ENCODE assay signal across 9 cellular contexts in the genomic region with DNA sequence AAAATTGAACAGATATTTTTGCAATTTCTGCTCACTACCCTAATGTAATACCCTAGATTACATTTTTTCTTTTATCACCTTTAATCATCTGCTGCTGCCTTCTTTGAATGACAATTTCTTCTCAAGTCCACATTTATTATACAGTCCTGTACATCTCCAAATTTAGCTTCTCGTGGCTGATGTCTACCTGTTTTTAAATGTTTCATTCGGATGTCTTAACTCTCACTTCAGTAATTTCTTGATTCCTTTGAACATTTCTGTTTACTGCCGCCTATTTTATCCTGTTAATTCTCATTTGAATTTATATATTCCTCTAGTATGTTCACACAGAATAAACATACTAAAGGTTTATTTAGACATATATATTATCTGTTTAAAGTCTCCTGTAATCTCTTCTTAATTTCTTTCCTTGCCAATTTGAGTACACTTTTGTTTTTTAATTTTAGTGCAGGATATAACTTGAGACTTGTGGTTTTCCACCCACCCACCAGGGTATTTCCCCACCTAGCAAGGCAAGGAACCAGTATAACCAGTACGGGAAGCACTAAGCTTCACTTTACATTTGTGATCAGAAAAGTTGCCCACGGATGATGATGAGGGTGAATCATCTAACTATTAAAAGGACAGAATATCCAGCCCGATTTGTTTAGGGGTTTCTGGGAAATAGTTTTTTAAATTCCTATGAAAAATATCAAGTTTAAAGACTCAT. TPM values are rescaled to one million over a fixed set of nuclear protein-coding genes. Genes with fewer than 3 reads are reported as not detected.
DNase-seq lines count a peak whose midpoint lies in the region; ATAC-seq and TF ChIP-seq lines count a peak whose summit lies in the region.
"Had no signal": no experiment of that assay in that cellular context is flagged by ENCODE, and none has a peak within 500 bp of the region (broad histone marks: within the 10 kb centered on the region; RNA-seq: fewer than 3 reads in every experiment).

No MANE protein-coding gene starts in this region.

- POLR2A ChIA-PET in PC-3 (lab: Charles Lee; ENCODE audit: unreplicated experiment): no interaction called here

- H3K36me3 ChIP-seq in PC-3 (ENCODE audit: low read depth, low read length): no peaks in the 10 kb centered on the region
- no peaks in the 10 kb centered on the region for H3K36me3 ChIP-seq in HAP-1 (replicated peaks)

- no peaks in the 10 kb centered on the region for H3K9me3 ChIP-seq in PC-3 (ENCODE audit: low read length)
- H3K9me3 ChIP-seq in HAP-1: no peaks in the 10 kb centered on the region

- H3K4me1 ChIP-seq in PC-3 (ENCODE audit: insufficient read depth, low read length) (peaks cover 9% of the 10 kb centered on the region), foreskin keratinocyte (peaks cover 10% of the 10 kb centered on the region), HAP-1 (no peaks in the 10 kb centered on the region)

- H3K27ac ChIP-seq in PC-3 (ENCODE audit: low read length): no peak overlapping the region
- no peak overlapping the region for H3K27ac ChIP-seq in foreskin keratinocyte

- intact Hi-C loops in PC-3 (cut with micrococcal nuclease): no loop called here

- BruUV-seq in PC-3 (replicated peaks; lab: Mats Ljungman, UMichigan): no TSS peak

- H3K4me3 ChIP-seq in PC-3 (ENCODE audit: low read length): no peak overlapping the region
- H3K4me3 ChIP-seq in HAP-1: no peak overlapping the region

- no peaks in the 10 kb centered on the region for H3F3A ChIP-seq in PC-3 (ENCODE audit: low read length, unreplicated experiment)

- no peaks in the 10 kb centered on the region for H3K27me3 ChIP-seq in PC-3 (ENCODE audit: low read length)
- H3K27me3 ChIP-seq in foreskin keratinocyte: no peaks in the 10 kb centered on the region
- H3K27me3 ChIP-seq in HAP-1 (ENCODE audit: low read depth): peaks cover 3% of the 10 kb centered on the region; the same call in 1 of the 2 replicates

- H4K20me1 ChIP-seq in PC-3 (ENCODE audit: low read length): no peaks in the 10 kb centered on the region

- H3K79me2 ChIP-seq in PC-3 (ENCODE audit: low read length): no peaks in the 10 kb centered on the region

- peak overlapping the region; percentile 57 for H3K4me2 ChIP-seq in PC-3 (ENCODE audit: low read length)

- DNase-seq in CD1c-positive myeloid dendritic cell (ENCODE audit: extremely low spot score) (peak; percentile 14), PC-3 (peak; percentile 75), foreskin keratinocyte (peak; percentile 31 to 64), HAP-1 (ENCODE audit: low spot score in 2 of 2) (no peak), DMS 273 treated with DMSO at 0.1 percent for 48 hours (lab: John Stamatoyannopoulos, UW) (no peak), left lobe of liver (ENCODE audit: low spot score) (no peak), DMS 273 (lab: John Stamatoyannopoulos, UW; ENCODE audit: unreplicated experiment) (no peak)

- H3K9me2 ChIP-seq in PC-3 (replicated peaks; ENCODE audit: low read length): no peaks in the 10 kb centered on the region

- TF ChIP-seq CTCF in PC-3 (conservative IDR thresholded peaks at IDR 0.05; ENCODE audit: low read depth, low read length) (no peak), foreskin keratinocyte (conservative IDR thresholded peaks at IDR 0.05) (no peak)

- CTCF ChIA-PET in PC-3 (lab: Charles Lee): no interaction called here

- no peak overlapping the region for H3K9ac ChIP-seq in PC-3 (ENCODE audit: low read length)

- no peak overlapping the region for H2AFZ ChIP-seq in PC-3 (ENCODE audit: low read length)

- in situ Hi-C loops in HAP-1 (cut with MboI; ENCODE audit: low sequenced_read_pairs): no loop called here

- ATAC-seq in GM21390 (IDR thresholded peaks at IDR 0.05; ENCODE audit: unreplicated experiment): peak; percentile 80
- ATAC-seq in PC-3: no peak
- ATAC-seq in foreskin keratinocyte: peak; percentile 97
- no peak for ATAC-seq in left lobe of liver

RNA-seq across cellular contexts. Expression of a gene that starts 12.7 kb away (rescaled TPM):
- total RNA-seq in PC-3 (2014; rRNA removed): not detected in 2 replicates
- not detected in 2 replicates for total RNA-seq in foreskin keratinocyte
- not detected in 2 replicates for polyA plus RNA-seq in foreskin keratinocyte
- not detected for total RNA-seq in left lobe of liver
- total RNA-seq: endothelial cell of umbilical vein had no signal
- polyA plus RNA-seq: endothelial cell of umbilical vein had no signal

RNA-seq across cellular contexts. Expression of a gene that starts 36.1 kb away (rescaled TPM):
- total RNA-seq in PC-3 (2014; rRNA removed) (not detected in 2 replicates), foreskin keratinocyte (not detected in 2 replicates), left lobe of liver (0.28 TPM)
- not detected in 2 replicates for polyA plus RNA-seq in foreskin keratinocyte

Comparison
In these comparisons a context has a peak if more than half of its experiments do, and no peak if none do; other contexts are left out.
1. DNase-seq: peak in CD1c-positive myeloid dendritic cell (single experiment), PC-3 (single experiment) and foreskin keratinocyte (2 of 2); none in HAP-1 (0 of 2), DMS 273 treated with DMSO at 0.1 percent for 48 hours (single experiment), left lobe of liver (single experiment) and DMS 273 (single experiment).
2. ATAC-seq: peak in GM21390 (single experiment) and foreskin keratinocyte (single experiment); none in PC-3 (single experiment) and left lobe of liver (single experiment).